ENCODE assay signal across 11 cellular contexts in the genomic region with DNA sequence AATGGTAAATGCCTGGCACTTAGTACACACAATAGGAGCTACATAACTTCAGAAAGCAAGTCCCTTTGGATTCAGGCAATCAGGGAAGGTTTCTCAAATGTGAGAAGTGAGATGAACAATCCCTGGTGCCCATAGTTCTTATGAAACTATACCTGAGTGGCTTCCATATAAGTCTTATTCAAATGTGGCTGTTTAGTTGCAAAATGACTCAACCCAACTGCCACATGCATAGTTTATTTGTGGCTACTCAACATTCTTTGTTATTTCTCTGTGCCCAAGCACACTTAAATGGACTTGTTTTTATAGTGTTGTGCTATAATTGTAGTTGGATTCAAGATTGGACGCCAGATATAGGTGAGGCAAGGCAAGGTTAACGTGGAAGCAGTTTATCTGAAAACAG.
DNase-seq lines count a peak whose midpoint lies in the region; ATAC-seq and TF ChIP-seq lines count a peak whose summit lies in the region.
"Had no signal": no experiment of that assay in that cellular context is flagged by ENCODE, and none has a peak within 500 bp of the region (broad histone marks: within the 10 kb centered on the region; RNA-seq: fewer than 3 reads in every experiment).

No MANE protein-coding gene starts in this region.

- no peak overlapping the region for H3K27ac Mint-ChIP-seq in endodermal cell

- no peaks in the 10 kb centered on the region for H3K9me3 Mint-ChIP-seq in endodermal cell

- H3K36me3 ChIP-seq in SJSA1 (no peaks in the 10 kb centered on the region), endodermal cell (ENCODE audit: control insufficient read depth, insufficient read depth, low read length) (no peaks in the 10 kb centered on the region)

- H3K27me3 Mint-ChIP-seq in endodermal cell (ENCODE audit: insufficient read depth) = no peaks in the 10 kb centered on the region

- no peak overlapping the region for H3K9ac ChIP-seq in endodermal cell (ENCODE audit: extremely low read depth, low read length, poor library complexity, severe bottlenecking)

- TF ChIP-seq CTCF in endodermal cell (conservative IDR thresholded peaks at IDR 0.05) = no peak

- H3K9me3 ChIP-seq in SJSA1 (replicated peaks) (no peaks in the 10 kb centered on the region), endodermal cell (ENCODE audit: control insufficient read depth, low read length) (no peaks in the 10 kb centered on the region)

- WGBS in endodermal cell (ENCODE audit: insufficient coverage in 1 of 2, insufficient read length in 1 of 2), 2 experiments = 86 to 92% methylated on average over 2 of the region's 2 CpGs

- peak; percentile 60 for ATAC-seq in GM18520 (IDR thresholded peaks at IDR 0.05; ENCODE audit: unreplicated experiment)
- ATAC-seq in GM21447 (IDR thresholded peaks at IDR 0.05; ENCODE audit: unreplicated experiment) = peak; percentile 78
- peak; percentile 66 for ATAC-seq in HG03060 (IDR thresholded peaks at IDR 0.05; ENCODE audit: low read depth, unreplicated experiment)

- H3K27me3 ChIP-seq in SJSA1 (replicated peaks) (no peaks in the 10 kb centered on the region), endodermal cell (ENCODE audit: control insufficient read depth, insufficient read depth, low read length, poor library complexity, severe bottlenecking) (no peaks in the 10 kb centered on the region)

- peaks cover 4% of the 10 kb centered on the region for H3K4me1 Mint-ChIP-seq in endodermal cell

- H3K4me3 Mint-ChIP-seq in endodermal cell = no peak overlapping the region

- DNase-seq in SJSA1 (ENCODE audit: low read depth in 1 of 2, low spot score in 2 of 2) = peak in 1 of 2 experiments; percentile 67
- no peak for DNase-seq in HUDEP-2 (lab: John Stamatoyannopoulos, UW; ENCODE audit: unreplicated experiment in 76 of 76)
- no peak for DNase-seq in substantia nigra (lab: John Stamatoyannopoulos, UW)
- DNase-seq in endodermal cell = no peak
- DNase-seq in AML-193 (lab: John Stamatoyannopoulos, UW) = no peak
- DNase-seq: activated effector memory CD4-positive, alpha-beta T cell treated with Interleukin-2 at 50 U/mL for 16 hours; NCI-H1105 treated with DMSO at 0.1 percent for 48 hours; stimulated activated CD4-positive, alpha-beta T cell treated with anti-CD3 and anti-CD28 coated beads, Interleukin-15, amount 100 ng/mL, for 24 hours had no signal

- no peak overlapping the region for H3K4me3 ChIP-seq in SJSA1
- H3K4me3 ChIP-seq in endodermal cell (ENCODE audit: low read length) = no peak overlapping the region

- H3K4me1 ChIP-seq in SJSA1 (replicated peaks) (peaks cover 32% of the 10 kb centered on the region), endodermal cell (ENCODE audit: control insufficient read depth, insufficient read depth, low read length) (no peaks in the 10 kb centered on the region)

- H3K36me3 Mint-ChIP-seq in endodermal cell (ENCODE audit: low read depth) = no peaks in the 10 kb centered on the region

- peak overlapping the region; percentile 60 for H3K27ac ChIP-seq in SJSA1
- H3K27ac ChIP-seq in substantia nigra (ENCODE audit: low read depth, low read length, poor library complexity, severe bottlenecking) = no peak overlapping the region
- H3K27ac ChIP-seq in endodermal cell (ENCODE audit: low read depth, low read length) = no peak overlapping the region
